In the genomic region with DNA sequence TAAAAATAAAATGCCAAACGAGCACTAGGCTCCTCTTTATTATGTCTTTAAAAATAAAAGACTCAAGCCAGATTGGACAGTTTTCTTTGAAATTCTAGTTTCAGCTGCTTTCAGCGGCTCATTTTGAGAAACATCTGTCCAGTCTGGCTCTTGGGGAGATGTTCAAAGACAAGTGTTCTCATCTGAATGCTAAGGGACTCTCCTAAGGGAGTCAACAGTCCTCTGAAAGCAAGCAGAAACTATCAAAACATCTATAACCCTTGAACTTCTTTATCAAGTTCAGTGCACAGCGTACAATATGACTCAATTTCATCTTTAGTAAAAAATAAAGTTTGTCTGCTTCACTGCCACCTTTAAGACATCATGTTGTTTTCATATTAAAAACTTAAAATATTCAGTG, we compare ENCODE assay signal across 14 cellular contexts.
DNase-seq lines count a peak whose midpoint lies in the region; ATAC-seq and TF ChIP-seq lines count a peak whose summit lies in the region.
"Had no signal": no experiment of that assay in that cellular context is flagged by ENCODE, and none has a peak within 500 bp of the region (broad histone marks: within the 10 kb centered on the region; RNA-seq: fewer than 3 reads in every experiment).

No MANE protein-coding gene starts in this region.

- no peak for TF ChIP-seq POLR2A in heart left ventricle (IDR thresholded peaks at IDR 0.05)
- no peak for TF ChIP-seq POLR2A in ovary (IDR thresholded peaks at IDR 0.05)

- no peak overlapping the region for H3K9ac ChIP-seq in endodermal cell (ENCODE audit: extremely low read depth, low read length, poor library complexity, severe bottlenecking)

- no peaks in the 10 kb centered on the region for H3K27me3 ChIP-seq in heart left ventricle
- no peaks in the 10 kb centered on the region for H3K27me3 ChIP-seq in endodermal cell (ENCODE audit: control insufficient read depth, insufficient read depth, low read length, poor library complexity, severe bottlenecking)
- H3K27me3 ChIP-seq in ovary = no peaks in the 10 kb centered on the region

- H3K9me3 ChIP-seq in heart left ventricle (peaks cover 0 to 5% (median 0%) of the 10 kb centered on the region in 12 donors), endodermal cell (ENCODE audit: control insufficient read depth, low read length) (peaks cover 11% of the 10 kb centered on the region), ovary (no peaks in the 10 kb centered on the region)
- H3K9me3 ChIP-seq: Caco-2 had no signal

- H3K9me3 Mint-ChIP-seq in endodermal cell = peaks cover 11% of the 10 kb centered on the region

- TF ChIP-seq EP300 in ovary (IDR thresholded peaks at IDR 0.05) = no peak

- H3K4me3 ChIP-seq in heart left ventricle (no peak overlapping the region), endodermal cell (ENCODE audit: low read length) (no peak overlapping the region), ovary (no peak overlapping the region)
- H3K4me3 ChIP-seq: GM23338 had no signal

- peaks cover 17% of the 10 kb centered on the region for H3K4me1 Mint-ChIP-seq in endodermal cell
- H3K4me1 Mint-ChIP-seq: CD4-positive, alpha-beta memory T cell had no signal

- no peaks in the 10 kb centered on the region for H3K36me3 ChIP-seq in heart left ventricle
- H3K36me3 ChIP-seq in endodermal cell (ENCODE audit: control insufficient read depth, insufficient read depth, low read length) = no peaks in the 10 kb centered on the region
- no peaks in the 10 kb centered on the region for H3K36me3 ChIP-seq in ovary

- H3K27ac ChIP-seq in heart left ventricle (no peak overlapping the region), endodermal cell (ENCODE audit: low read depth, low read length) (peak overlapping the region; percentile 16), ovary (no peak overlapping the region)

- H3K27ac Mint-ChIP-seq in endodermal cell = no peak overlapping the region
- H3K27ac Mint-ChIP-seq: CD4-positive, alpha-beta memory T cell; GM23338; H9 had no signal

- no peak overlapping the region for H3K4me3 Mint-ChIP-seq in endodermal cell
- H3K4me3 Mint-ChIP-seq: CD4-positive, alpha-beta memory T cell; GM23338; H9 had no signal

- H3K36me3 Mint-ChIP-seq in endodermal cell (ENCODE audit: low read depth) = peaks cover 15% of the 10 kb centered on the region
- H3K36me3 Mint-ChIP-seq: CD4-positive, alpha-beta memory T cell had no signal

- peaks cover 14% of the 10 kb centered on the region for H3K27me3 Mint-ChIP-seq in endodermal cell (ENCODE audit: insufficient read depth)

- intact Hi-C loops in heart left ventricle (cut with DNase I) (loop anchor here in 1 of 10 donors (10.0 kb wide), 1 partner anchor 59 kb away; no protein-coding TSS in a partner anchor), cardiac septum (cut with DNase I) (no loop called here), sciatic nerve (cut with DNase I) (no loop called here), ovary (cut with DNase I) (no loop called here)

- no peak for DNase-seq in heart left ventricle
- no peak for DNase-seq in cardiac septum (ENCODE audit: low spot score)
- DNase-seq in endodermal cell = no peak
- DNase-seq in sciatic nerve (ENCODE audit: low spot score) = no peak
- DNase-seq in ovary = no peak
- DNase-seq: C1 segment of cervical spinal cord; Caco-2; CD4-positive, alpha-beta memory T cell; DMS153; DND-41; H9 had no signal

- peaks cover 0 to 12% (median 0%) of the 10 kb centered on the region in 12 donors for H3K4me1 ChIP-seq in heart left ventricle
- H3K4me1 ChIP-seq in endodermal cell (ENCODE audit: control insufficient read depth, insufficient read depth, low read length) = no peaks in the 10 kb centered on the region
- H3K4me1 ChIP-seq in ovary (ENCODE audit: insufficient read depth) = no peaks in the 10 kb centered on the region
- H3K4me1 ChIP-seq: Caco-2 had no signal

- no peak for TF ChIP-seq CTCF in heart left ventricle (IDR thresholded peaks at IDR 0.05)
- TF ChIP-seq CTCF in endodermal cell (conservative IDR thresholded peaks at IDR 0.05) = no peak
- TF ChIP-seq CTCF in ovary (IDR thresholded peaks at IDR 0.05) = no peak

- ATAC-seq in heart left ventricle (peak in 3 of 4 donors; percentile 39 to 60 (median 45)), sciatic nerve (peak; percentile 48), GM21737 (IDR thresholded peaks at IDR 0.05; ENCODE audit: unreplicated experiment) (no peak)
- ATAC-seq: GM23338, HCT116 had no signal

- 61 to 69% (median 67%) methylated on average over 3 of the region's 3 CpGs for WGBS in heart left ventricle, 4 donors
- 88 to 100% methylated on average over 3 of the region's 3 CpGs for WGBS in endodermal cell (ENCODE audit: insufficient coverage in 1 of 2, insufficient read length in 1 of 2), 2 experiments
- WGBS in ovary, 3 donors = 76 to 85% (median 82%) methylated on average over 3 of the region's 3 CpGs
